In the genomic region with DNA sequence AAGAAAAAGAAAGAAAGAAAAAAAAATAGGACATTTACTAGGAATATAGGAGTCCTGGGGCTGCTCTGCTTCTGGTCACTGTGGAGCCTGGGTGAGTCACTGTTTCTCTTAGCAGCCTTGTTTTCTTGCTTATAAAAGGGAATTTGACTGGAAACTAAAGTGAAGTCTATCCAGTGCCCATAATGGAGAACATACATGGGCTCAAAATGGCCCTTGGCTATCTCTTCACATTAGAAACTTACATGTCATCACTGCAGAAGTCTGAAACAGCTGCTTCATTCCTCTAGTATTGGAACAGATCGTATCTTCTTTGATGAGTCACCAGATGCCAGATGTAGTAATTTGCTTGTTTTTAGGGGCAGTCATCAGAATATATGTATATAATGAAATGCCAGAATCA, we compare ENCODE assay signal across 1 cellular context.
TF ChIP-seq lines count a peak whose summit lies in the region.

No MANE protein-coding gene starts in this region.

TF ChIP-seq in IMR-90, 13 proteins besides CTCF, POLR2A, EP300 and RAD21 (continued from another document):
- TF ChIP-seq, protein P1, sequence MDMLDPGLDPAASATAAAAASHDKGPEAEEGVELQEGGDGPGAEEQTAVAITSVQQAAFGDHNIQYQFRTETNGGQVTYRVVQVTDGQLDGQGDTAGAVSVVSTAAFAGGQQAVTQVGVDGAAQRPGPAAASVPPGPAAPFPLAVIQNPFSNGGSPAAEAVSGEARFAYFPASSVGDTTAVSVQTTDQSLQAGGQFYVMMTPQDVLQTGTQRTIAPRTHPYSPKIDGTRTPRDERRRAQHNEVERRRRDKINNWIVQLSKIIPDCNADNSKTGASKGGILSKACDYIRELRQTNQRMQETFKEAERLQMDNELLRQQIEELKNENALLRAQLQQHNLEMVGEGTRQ (IDR thresholded peaks at IDR 0.05; ENCODE audit: low read depth, low read length) = no peak
- TF ChIP-seq MAFK (IDR thresholded peaks at IDR 0.05; ENCODE audit: low read depth, low read length) (0 out of 2 replicates have a peak, but pooled peaks have one; percentile 14), NFE2L2 (IDR thresholded peaks at IDR 0.05; ENCODE audit: low read depth, low read length) (peak; percentile 13; the same call in 1 of the 2 replicates), FOS (IDR thresholded peaks at IDR 0.05; ENCODE audit: low read depth, low read length) (peak; percentile 87), MAZ (IDR thresholded peaks at IDR 0.05; ENCODE audit: borderline replicate concordance, low read depth, low read length) (no peak)
